Comparison of ENCODE assay signal across 10 cellular contexts in the genomic region with DNA sequence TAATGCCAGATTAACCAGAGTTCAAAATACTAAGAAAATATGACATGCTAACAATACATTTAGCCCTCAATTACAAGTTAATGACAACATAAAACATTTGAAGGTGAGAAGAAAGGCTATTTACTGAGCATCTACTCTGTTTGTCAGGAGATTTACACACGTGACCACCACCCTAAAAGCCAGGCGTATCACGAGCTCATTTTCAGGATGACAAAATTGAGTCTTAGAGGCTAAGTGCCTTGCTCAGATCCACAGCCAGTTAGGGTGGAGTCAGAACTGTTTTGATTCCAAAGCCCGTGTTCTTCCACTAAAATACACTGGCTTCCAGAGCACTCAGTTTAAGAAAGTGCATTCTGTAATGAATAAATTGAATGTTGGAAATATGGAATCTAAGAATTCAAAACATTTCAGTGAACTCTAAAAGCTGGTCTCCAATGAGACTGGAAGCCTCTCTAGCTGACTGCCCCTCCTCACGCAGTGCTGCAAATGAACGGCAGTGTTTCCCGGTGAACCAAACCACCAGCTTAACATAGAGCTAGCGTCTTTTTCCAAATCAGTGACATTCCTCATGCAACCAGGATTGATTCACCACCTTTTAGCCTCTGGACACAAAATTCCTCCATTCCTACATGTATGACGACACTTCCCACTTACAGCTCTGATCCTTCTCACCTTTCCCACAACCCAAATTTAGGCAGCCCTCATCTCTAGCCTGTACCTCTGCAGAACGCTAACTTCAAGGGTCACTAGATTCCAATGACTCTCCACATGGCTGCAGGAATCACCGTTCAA. TPM values are rescaled to one million over a fixed set of nuclear protein-coding genes. Genes with fewer than 3 reads are reported as not detected.
DNase-seq lines count a peak whose midpoint lies in the region; ATAC-seq and TF ChIP-seq lines count a peak whose summit lies in the region.
"Had no signal": no experiment of that assay in that cellular context is flagged by ENCODE, and none has a peak within 500 bp of the region (broad histone marks: within the 10 kb centered on the region; RNA-seq: fewer than 3 reads in every experiment).

No MANE protein-coding gene starts in this region.

- TF ChIP-seq EP300 in sigmoid colon (IDR thresholded peaks at IDR 0.05) = peak in 1 of 4 donors; percentile 61

- peak overlapping the region; percentile 82 to 92 (median 88) for H3K27ac ChIP-seq in sigmoid colon

- H3K36me3 Mint-ChIP-seq in WTC11 = no peaks in the 10 kb centered on the region; the same call in 1 of the 2 replicates

- intact Hi-C loops in sigmoid colon (cut with DNase I) = no loop called here

- H3K4me3 ChIP-seq in sigmoid colon = peak overlapping the region in 2 of 4 donors; percentile 2 to 11

- peaks cover 39% of the 10 kb centered on the region for H3K4me1 Mint-ChIP-seq in WTC11

- H3K27me3 Mint-ChIP-seq in WTC11 (ENCODE audit: low read depth) = no peaks in the 10 kb centered on the region

- DNase-seq in EH (ENCODE audit: low read depth) (peak; percentile 74), WTC11 (ENCODE audit: low spot score) (no peak), foreskin melanocyte (peak; percentile 64), sigmoid colon (peak; percentile 90), NCI-H2227 treated with DMSO at 0.1 percent for 48 hours (lab: John Stamatoyannopoulos, UW) (no peak)
- no peak for DNase-seq in activated CD4-positive, alpha-beta T cell treated with anti-CD3 and anti-CD28 coated beads, Interleukin-2, amount 50 U/mL, for 4 hours
- DNase-seq: MV-4-11 had no signal

- peak overlapping the region; percentile 30; the same call in 1 of the 2 replicates for H3K27ac Mint-ChIP-seq in WTC11
- H3K27ac Mint-ChIP-seq: activated T-helper 1 cell treated with anti-CD3 and anti-CD28 coated beads, Interleukin-12 subunit alpha, Interleukin-12 subunit beta, Interleukin-2, Interleukin-4 antibody, amounts not matched to agents 30 ng/mL and 10 ng/mL and 1 ng/mL, durations not matched to agents 14 hours and 24 hours and 36 hours had no signal

- CTCF ChIA-PET in WTC11 (lab: Charles Lee) = interaction anchor here (0.8 to 2.1 kb wide), 5 partner anchors 51 to 499 kb away, joined by 3 to 7 read pairs (median 4); no protein-coding TSS in a partner anchor

- no peak for TF ChIP-seq CTCF in WTC11 (IDR thresholded peaks at IDR 0.05)
- TF ChIP-seq CTCF in sigmoid colon (IDR thresholded peaks at IDR 0.05) = no peak

- 57 to 68% methylated on average over 11 of the region's 11 CpGs for WGBS in sigmoid colon, 2 donors

- no peak overlapping the region for H3K4me3 Mint-ChIP-seq in WTC11
- H3K4me3 Mint-ChIP-seq: activated T-helper 1 cell treated with anti-CD3 and anti-CD28 coated beads, Interleukin-12 subunit alpha, Interleukin-12 subunit beta, Interleukin-2, Interleukin-4 antibody, amounts not matched to agents 30 ng/mL and 10 ng/mL and 1 ng/mL, durations not matched to agents 14 hours and 24 hours and 36 hours had no signal

- no peaks in the 10 kb centered on the region for H3K27me3 ChIP-seq in sigmoid colon

- no peak for TF ChIP-seq POLR2A in sigmoid colon (IDR thresholded peaks at IDR 0.05)

- H3K9me3 Mint-ChIP-seq in WTC11 = no peaks in the 10 kb centered on the region
- H3K9me3 Mint-ChIP-seq: activated T-helper 1 cell treated with anti-CD3 and anti-CD28 coated beads, Interleukin-12 subunit alpha, Interleukin-12 subunit beta, Interleukin-2, Interleukin-4 antibody, amounts not matched to agents 30 ng/mL and 10 ng/mL and 1 ng/mL, durations not matched to agents 14 hours and 24 hours and 36 hours had no signal

- POLR2A ChIA-PET in WTC11 (lab: Charles Lee) = no interaction called here

- no peak for ATAC-seq in WTC11
- ATAC-seq in GM18520 (IDR thresholded peaks at IDR 0.05; ENCODE audit: unreplicated experiment) = no peak
- no peak for ATAC-seq in HG02588 (IDR thresholded peaks at IDR 0.05; ENCODE audit: unreplicated experiment)

- no peaks in the 10 kb centered on the region for H3K36me3 ChIP-seq in sigmoid colon

- peaks cover 0 to 100% (median 97%) of the 10 kb centered on the region in 4 donors for H3K4me1 ChIP-seq in sigmoid colon

- H3K9me3 ChIP-seq in sigmoid colon = no peaks in the 10 kb centered on the region

TF ChIP-seq in WTC11, 78 proteins besides CTCF, POLR2A, EP300 and RAD21:
- no peak for TF ChIP-seq SMAD3 (CRISPR knock-in tag; IDR thresholded peaks at IDR 0.05; ENCODE audit: borderline replicate concordance)
- TF ChIP-seq, protein P1, sequence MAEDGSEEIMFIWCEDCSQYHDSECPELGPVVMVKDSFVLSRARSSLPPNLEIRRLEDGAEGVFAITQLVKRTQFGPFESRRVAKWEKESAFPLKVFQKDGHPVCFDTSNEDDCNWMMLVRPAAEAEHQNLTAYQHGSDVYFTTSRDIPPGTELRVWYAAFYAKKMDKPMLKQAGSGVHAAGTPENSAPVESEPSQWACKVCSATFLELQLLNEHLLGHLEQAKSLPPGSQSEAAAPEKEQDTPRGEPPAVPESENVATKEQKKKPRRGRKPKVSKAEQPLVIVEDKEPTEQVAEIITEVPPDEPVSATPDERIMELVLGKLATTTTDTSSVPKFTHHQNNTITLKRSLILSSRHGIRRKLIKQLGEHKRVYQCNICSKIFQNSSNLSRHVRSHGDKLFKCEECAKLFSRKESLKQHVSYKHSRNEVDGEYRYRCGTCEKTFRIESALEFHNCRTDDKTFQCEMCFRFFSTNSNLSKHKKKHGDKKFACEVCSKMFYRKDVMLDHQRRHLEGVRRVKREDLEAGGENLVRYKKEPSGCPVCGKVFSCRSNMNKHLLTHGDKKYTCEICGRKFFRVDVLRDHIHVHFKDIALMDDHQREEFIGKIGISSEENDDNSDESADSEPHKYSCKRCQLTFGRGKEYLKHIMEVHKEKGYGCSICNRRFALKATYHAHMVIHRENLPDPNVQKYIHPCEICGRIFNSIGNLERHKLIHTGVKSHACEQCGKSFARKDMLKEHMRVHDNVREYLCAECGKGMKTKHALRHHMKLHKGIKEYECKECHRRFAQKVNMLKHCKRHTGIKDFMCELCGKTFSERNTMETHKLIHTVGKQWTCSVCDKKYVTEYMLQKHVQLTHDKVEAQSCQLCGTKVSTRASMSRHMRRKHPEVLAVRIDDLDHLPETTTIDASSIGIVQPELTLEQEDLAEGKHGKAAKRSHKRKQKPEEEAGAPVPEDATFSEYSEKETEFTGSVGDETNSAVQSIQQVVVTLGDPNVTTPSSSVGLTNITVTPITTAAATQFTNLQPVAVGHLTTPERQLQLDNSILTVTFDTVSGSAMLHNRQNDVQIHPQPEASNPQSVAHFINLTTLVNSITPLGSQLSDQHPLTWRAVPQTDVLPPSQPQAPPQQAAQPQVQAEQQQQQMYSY (CRISPR knock-in tag; IDR thresholded peaks at IDR 0.05) = no peak
- TF ChIP-seq FOXJ3 (CRISPR knock-in tag; IDR thresholded peaks at IDR 0.05; ENCODE audit: borderline replicate concordance) = no peak
- TF ChIP-seq, protein P2, sequence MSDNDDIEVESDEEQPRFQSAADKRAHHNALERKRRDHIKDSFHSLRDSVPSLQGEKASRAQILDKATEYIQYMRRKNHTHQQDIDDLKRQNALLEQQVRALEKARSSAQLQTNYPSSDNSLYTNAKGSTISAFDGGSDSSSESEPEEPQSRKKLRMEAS (CRISPR knock-in tag; IDR thresholded peaks at IDR 0.05) = no peak
- TF ChIP-seq, protein P3, sequence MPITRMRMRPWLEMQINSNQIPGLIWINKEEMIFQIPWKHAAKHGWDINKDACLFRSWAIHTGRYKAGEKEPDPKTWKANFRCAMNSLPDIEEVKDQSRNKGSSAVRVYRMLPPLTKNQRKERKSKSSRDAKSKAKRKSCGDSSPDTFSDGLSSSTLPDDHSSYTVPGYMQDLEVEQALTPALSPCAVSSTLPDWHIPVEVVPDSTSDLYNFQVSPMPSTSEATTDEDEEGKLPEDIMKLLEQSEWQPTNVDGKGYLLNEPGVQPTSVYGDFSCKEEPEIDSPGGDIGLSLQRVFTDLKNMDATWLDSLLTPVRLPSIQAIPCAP (CRISPR knock-in tag; IDR thresholded peaks at IDR 0.05) = no peak
- TF ChIP-seq MXD4 (CRISPR knock-in tag; IDR thresholded peaks at IDR 0.05; ENCODE audit: borderline replicate concordance) = no peak

RNA-seq across cellular contexts. Expression of a gene that starts 5.9 kb away (rescaled TPM):
- total RNA-seq in WTC11 (2021) (35.7 to 38.7 TPM (median 38.1 TPM) in 3 replicates), sigmoid colon (10 to 100 TPM; 56.2 to 69.5 (median 63.7) TPM)
- 10 to 100 TPM; 20.8 to 40.1 (median 22.2) TPM for polyA plus RNA-seq in sigmoid colon

RNA-seq across cellular contexts. Expression of a gene that starts 22.1 kb away (rescaled TPM):
- total RNA-seq in WTC11 (2021) (6.4 to 7.8 TPM (median 7.3 TPM) in 3 replicates), sigmoid colon (10 to 100 TPM; 18.6 to 40.2 (median 26.4) TPM)
- polyA plus RNA-seq in sigmoid colon = 10 to 100 TPM in 2 of 3 donors, 1 to 10 TPM in 1; 8.4 to 14.8 (median 10.6) TPM

Comparison
In these comparisons a context has a peak if more than half of its experiments do, and no peak if none do; other contexts are left out.
1. DNase-seq: peak in EH (single experiment), foreskin melanocyte (single experiment) and sigmoid colon (single experiment); none in WTC11 (single experiment), NCI-H2227 treated with DMSO at 0.1 percent for 48 hours (single experiment) and activated CD4-positive, alpha-beta T cell treated with anti-CD3 and anti-CD28 coated beads, Interleukin-2, amount 50 U/mL, for 4 hours (0 of 2).